17 cellular contexts compared by ENCODE assay signal in genomic region chr10:124568339-124568738, GRCh38.
DNase-seq lines count a peak whose midpoint lies in the region; ATAC-seq, FAIRE-seq and TF ChIP-seq lines count a peak whose summit lies in the region.
"Had no signal": no experiment of that assay in that cellular context is flagged by ENCODE, and none has a peak within 500 bp of the region (broad histone marks: within the 10 kb centered on the region; RNA-seq: fewer than 3 reads in every experiment).

No MANE protein-coding gene starts in this region.

- H3K9me2 ChIP-seq in SU-DHL-6 (replicated peaks; ENCODE audit: insufficient read depth, low read length): no peaks in the 10 kb centered on the region
- H3K9me2 ChIP-seq in PC-9 (ENCODE audit: insufficient read depth): no peaks in the 10 kb centered on the region

- no peaks in the 10 kb centered on the region for H3K9me3 ChIP-seq in SU-DHL-6 (ENCODE audit: insufficient read depth, low read length)
- no peaks in the 10 kb centered on the region for H3K9me3 ChIP-seq in osteoblast (ENCODE audit: low read depth, low read length)
- H3K9me3 ChIP-seq in upper lobe of right lung: no peaks in the 10 kb centered on the region
- H3K9me3 ChIP-seq in PC-9 (ENCODE audit: insufficient read depth, low read depth): no peaks in the 10 kb centered on the region

- H4K20me1 ChIP-seq in SU-DHL-6 (ENCODE audit: low read depth, low read length): no peaks in the 10 kb centered on the region
- H4K20me1 ChIP-seq in osteoblast (ENCODE audit: insufficient read depth, low read length): no peaks in the 10 kb centered on the region
- no peaks in the 10 kb centered on the region for H4K20me1 ChIP-seq in PC-9 (ENCODE audit: insufficient read depth)

- H3K27me3 ChIP-seq in SU-DHL-6 (ENCODE audit: low read length) (no peaks in the 10 kb centered on the region), osteoblast (ENCODE audit: insufficient read depth, low read length) (no peaks in the 10 kb centered on the region), upper lobe of right lung (no peaks in the 10 kb centered on the region), PC-9 (ENCODE audit: insufficient read depth, low read depth) (no peaks in the 10 kb centered on the region)

- H3K27ac Mint-ChIP-seq in chondrocyte (ENCODE audit: unreplicated experiment): no peak overlapping the region
- H3K27ac Mint-ChIP-seq: CD4-positive, alpha-beta T cell had no signal

- H3K4me3 ChIP-seq in SU-DHL-6 (ENCODE audit: insufficient read depth, low read length, poor library complexity, severe bottlenecking) (no peak overlapping the region), osteoblast (ENCODE audit: insufficient read depth, low read length) (no peak overlapping the region), upper lobe of right lung (no peak overlapping the region), PC-9 (no peak overlapping the region)
- H3K4me3 ChIP-seq: GM12878 had no signal

- intact Hi-C loops in upper lobe of right lung (cut with DNase I): no loop called here
- intact Hi-C loops in PC-9 (cut with micrococcal nuclease; ENCODE audit: unreplicated experiment): no loop called here

- H3K79me2 ChIP-seq in SU-DHL-6 (ENCODE audit: insufficient read depth, low read length): no peaks in the 10 kb centered on the region
- no peaks in the 10 kb centered on the region for H3K79me2 ChIP-seq in osteoblast (ENCODE audit: insufficient read depth, low read length)
- H3K79me2 ChIP-seq in PC-9 (ENCODE audit: low read depth): no peaks in the 10 kb centered on the region

- H3K27me3 Mint-ChIP-seq in chondrocyte (ENCODE audit: low read depth): no peaks in the 10 kb centered on the region
- H3K27me3 Mint-ChIP-seq: CD4-positive, alpha-beta T cell had no signal

- H3K9me3 Mint-ChIP-seq in chondrocyte (ENCODE audit: low read depth): peaks cover 5% of the 10 kb centered on the region
- H3K9me3 Mint-ChIP-seq: CD4-positive, alpha-beta T cell had no signal

- peaks cover 3% of the 10 kb centered on the region for H3K36me3 Mint-ChIP-seq in chondrocyte (ENCODE audit: low read depth)

- H3K9ac ChIP-seq in SU-DHL-6 (ENCODE audit: low read length): peak overlapping the region; percentile 49; the same call in 1 of the 2 replicates

- BruUV-seq in PC-9 (replicated peaks; lab: Mats Ljungman, UMichigan): no TSS peak

- H3F3A ChIP-seq in SU-DHL-6 (ENCODE audit: insufficient read depth) (peaks cover 24% of the 10 kb centered on the region), PC-9 (ENCODE audit: insufficient read depth, low read depth) (no peaks in the 10 kb centered on the region)

- H3K4me3 Mint-ChIP-seq in chondrocyte (ENCODE audit: unreplicated experiment): no peak overlapping the region
- H3K4me3 Mint-ChIP-seq: CD4-positive, alpha-beta T cell had no signal

- H3K4me1 ChIP-seq in osteoblast (ENCODE audit: insufficient read depth, low read length) (no peaks in the 10 kb centered on the region), upper lobe of right lung (no peaks in the 10 kb centered on the region), PC-9 (replicated peaks; ENCODE audit: insufficient read depth) (no peaks in the 10 kb centered on the region)

- FAIRE-seq in RCC 7860 (lab: Jason Lieb, UNC): no peak
- FAIRE-seq: GM12878 had no signal

- H2AFZ ChIP-seq in SU-DHL-6 (ENCODE audit: low read depth, low read length, severe bottlenecking) (no peak overlapping the region), osteoblast (ENCODE audit: low read length) (no peak overlapping the region), PC-9 (no peak overlapping the region)

- H3K4me2 ChIP-seq in SU-DHL-6 (ENCODE audit: low read depth, low read length, poor library complexity, severe bottlenecking): no peak overlapping the region
- no peak overlapping the region for H3K4me2 ChIP-seq in osteoblast (ENCODE audit: insufficient read depth, low read length)
- H3K4me2 ChIP-seq in PC-9: no peak overlapping the region

- H3K36me3 ChIP-seq in SU-DHL-6 (ENCODE audit: low read length) (no peaks in the 10 kb centered on the region), osteoblast (ENCODE audit: insufficient read depth, low read length) (no peaks in the 10 kb centered on the region), upper lobe of right lung (no peaks in the 10 kb centered on the region), PC-9 (ENCODE audit: low read depth) (no peaks in the 10 kb centered on the region)

- DNase-seq in chondrocyte (ENCODE audit: low spot score): peak; percentile 56
- DNase-seq in osteoblast (ENCODE audit: insufficient read length, low spot score, missing footprints): peak; percentile 35
- peak; percentile 60 for DNase-seq in upper lobe of right lung
- DNase-seq in NCI-H2171 (lab: John Stamatoyannopoulos, UW): no peak
- DNase-seq in PC-9: no peak
- no peak for DNase-seq in RCC 7860 (ENCODE audit: low spot score)
- DNase-seq: CD4-positive, alpha-beta T cell; DMS79; Kasumi-1; NCI-H1694; NCI-H2081; NCI-H2171 treated with DMSO at 0.1 percent for 48 hours; NCI-H524 treated with DMSO at 0.1 percent for 48 hours; NCI-H82; Right ventricle myocardium superior had no signal

- peaks cover 23% of the 10 kb centered on the region for H3K4me1 Mint-ChIP-seq in chondrocyte (ENCODE audit: low read depth)

- TF ChIP-seq CTCF in SU-DHL-6 (IDR thresholded peaks at IDR 0.05; ENCODE audit: insufficient read depth, low read length, poor library complexity, severe bottlenecking) (no peak), chondrocyte (IDR thresholded peaks at IDR 0.05) (no peak), osteoblast (IDR thresholded peaks at IDR 0.05; ENCODE audit: extremely low read depth, low read depth, low read length) (no peak), upper lobe of right lung (IDR thresholded peaks at IDR 0.05) (no peak), PC-9 (conservative IDR thresholded peaks at IDR 0.05) (no peak)

- no peak for ATAC-seq in upper lobe of right lung
- ATAC-seq: GM12878 had no signal

- H3K27ac ChIP-seq in SU-DHL-6 (ENCODE audit: low read depth, low read length) (no peak overlapping the region), osteoblast (ENCODE audit: low read depth, low read length) (no peak overlapping the region), upper lobe of right lung (no peak overlapping the region), PC-9 (no peak overlapping the region)

- POLR2A ChIA-PET in PC-9 (lab: Charles Lee; ENCODE audit: unreplicated experiment): no interaction called here

- CTCF ChIA-PET in PC-9 (lab: Charles Lee): no interaction called here

Comparison
In these comparisons a context has a peak if more than half of its experiments do, and no peak if none do; other contexts are left out.
1. DNase-seq: peak in chondrocyte (single experiment), osteoblast (single experiment) and upper lobe of right lung (single experiment); none in NCI-H2171 (single experiment), PC-9 (0 of 2) and RCC 7860 (single experiment).